ENCODE assay signal across 29 cellular contexts in the genomic region with DNA sequence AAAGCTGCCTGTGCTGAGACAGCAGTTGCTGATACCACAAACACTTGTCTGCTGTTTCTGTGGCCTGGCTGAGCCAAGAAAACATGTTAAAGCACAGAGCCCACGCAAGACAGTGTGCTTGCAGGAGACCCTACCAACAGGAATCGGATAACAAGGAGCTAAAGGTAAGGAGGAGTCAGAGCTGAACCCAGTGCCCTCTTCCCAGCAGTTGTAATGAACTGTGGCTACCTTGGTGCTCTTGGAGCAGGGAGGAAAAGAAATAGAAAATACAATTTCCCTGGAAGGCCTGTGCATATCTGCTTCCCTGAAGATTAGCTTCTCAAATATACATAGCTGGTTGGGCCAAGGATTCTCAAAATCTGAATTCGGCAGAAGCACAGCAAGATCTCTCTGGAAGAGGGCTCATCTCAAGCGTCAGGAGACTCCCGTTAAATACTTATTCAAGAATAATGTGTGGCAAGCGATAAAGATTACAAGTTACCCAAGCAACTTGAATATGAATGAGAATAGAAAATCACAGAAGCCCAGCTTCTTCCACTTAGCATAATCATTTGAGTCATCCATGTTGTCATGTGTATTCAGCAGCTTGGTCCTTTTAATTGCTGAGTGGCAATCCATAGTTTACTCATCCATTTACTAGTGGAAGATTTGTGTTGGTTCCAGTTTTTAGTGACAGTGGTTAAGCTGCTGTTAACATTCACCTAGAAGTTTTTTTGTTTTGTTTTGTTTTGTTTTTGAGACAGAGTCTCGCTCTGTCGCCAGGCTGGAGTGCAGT.
DNase-seq lines count a peak whose midpoint lies in the region; TF ChIP-seq lines count a peak whose summit lies in the region.
"Had no signal": no experiment of that assay in that cellular context is flagged by ENCODE, and none has a peak within 500 bp of the region (broad histone marks: within the 10 kb centered on the region; RNA-seq: fewer than 3 reads in every experiment).

No MANE protein-coding gene starts in this region.

- H3K36me3 Mint-ChIP-seq in mesothelial cell of epicardium = peaks cover 7% of the 10 kb centered on the region

- TF ChIP-seq POLR2A in adrenal gland (IDR thresholded peaks at IDR 0.05) = no peak

- peak overlapping the region; percentile 27 for H3K27ac Mint-ChIP-seq in mesothelial cell of epicardium
- H3K27ac Mint-ChIP-seq: activated naive CD4-positive, alpha-beta T cell treated with anti-CD3 and anti-CD28 coated beads, Interleukin-2, amount 50 U/mL, for 24 hours; memory B cell; naive thymus-derived CD4-positive, alpha-beta T cell; stimulated activated memory B cell treated with anti-CD40 and anti-IgM and Interleukin-4, amounts not matched to agents 10 μg/mL and 1 μg/mL and 100 μg/mL, for 72 hours; T-cell had no signal

- peaks cover 3% of the 10 kb centered on the region for H3K9me3 Mint-ChIP-seq in mesothelial cell of epicardium
- H3K9me3 Mint-ChIP-seq: activated naive CD4-positive, alpha-beta T cell treated with anti-CD3 and anti-CD28 coated beads, Interleukin-2, amount 50 U/mL, for 24 hours; activated T-cell treated with anti-CD3 and anti-CD28 coated beads, Interleukin-2, amount 50 U/mL, for 4 hours; central memory CD8-positive, alpha-beta T cell; memory B cell; naive thymus-derived CD4-positive, alpha-beta T cell; stimulated activated memory B cell treated with anti-CD40 and anti-IgM and Interleukin-4, amounts not matched to agents 10 μg/mL and 1 μg/mL and 100 μg/mL, for 72 hours; T-cell had no signal

- 83 to 93% (median 92%) methylated on average over 8 of the region's 8 CpGs for WGBS in adrenal gland, 4 donors

- no peak overlapping the region for H3K27ac ChIP-seq in adrenal gland
- H3K27ac ChIP-seq: epithelial cell of prostate, suprapubic skin had no signal

- in situ Hi-C loops in HAP-1 (cut with MboI; ENCODE audit: low sequenced_read_pairs) = no loop called here

- no peaks in the 10 kb centered on the region for H3K27me3 ChIP-seq in HAP-1 (ENCODE audit: low read depth)
- no peaks in the 10 kb centered on the region for H3K27me3 ChIP-seq in adrenal gland
- H3K27me3 ChIP-seq: suprapubic skin had no signal

- H3K27me3 Mint-ChIP-seq in mesothelial cell of epicardium (ENCODE audit: low read depth) = no peaks in the 10 kb centered on the region
- H3K27me3 Mint-ChIP-seq: activated naive CD4-positive, alpha-beta T cell treated with anti-CD3 and anti-CD28 coated beads, Interleukin-2, amount 50 U/mL, for 24 hours; central memory CD8-positive, alpha-beta T cell; memory B cell; naive thymus-derived CD4-positive, alpha-beta T cell; stimulated activated memory B cell treated with anti-CD40 and anti-IgM and Interleukin-4, amounts not matched to agents 10 μg/mL and 1 μg/mL and 100 μg/mL, for 72 hours; T-cell had no signal

- H3K4me3 ChIP-seq in HAP-1 = no peak overlapping the region
- H3K4me3 ChIP-seq in adrenal gland = no peak overlapping the region
- H3K4me3 ChIP-seq: suprapubic skin had no signal

- peaks cover 4% of the 10 kb centered on the region for H3K4me1 Mint-ChIP-seq in mesothelial cell of epicardium
- H3K4me1 Mint-ChIP-seq: activated naive CD4-positive, alpha-beta T cell treated with anti-CD3 and anti-CD28 coated beads, Interleukin-2, amount 50 U/mL, for 24 hours; central memory CD8-positive, alpha-beta T cell; T-cell had no signal

- DNase-seq in DMS79 (lab: John Stamatoyannopoulos, UW) = peak; percentile 67
- DNase-seq in HAP-1 (ENCODE audit: low spot score in 2 of 2) = peak; percentile 15 to 91
- DNase-seq in astrocyte of the hippocampus (ENCODE audit: low read depth, low spot score) = peak; percentile 2
- no peak for DNase-seq in mesothelial cell of epicardium (ENCODE audit: low spot score in 2 of 2, unreplicated experiment in 2 of 2)
- no peak for DNase-seq in activated CD4-positive, alpha-beta T cell treated with anti-CD3 and anti-CD28 coated beads, Interleukin-2, amount 50 U/mL, for 1 hour
- DNase-seq in NCI-H774 (lab: John Stamatoyannopoulos, UW) = no peak
- no peak for DNase-seq in adrenal gland
- DNase-seq: activated CD4-positive, CD25-positive, alpha-beta regulatory T cell treated with anti-CD3 and anti-CD28 coated beads, Interleukin-2, amount 50 U/mL, for 72 hours; activated CD8-positive, alpha-beta memory T cell treated with anti-CD3 and anti-CD28 coated beads for 24 hours; activated T-cell treated with anti-CD3 and anti-CD28 coated beads, Interleukin-2, amount 50 U/mL, for 4 hours; anterior cingulate cortex; C1 segment of cervical spinal cord; Caco-2; DND-41; H7; naive thymus-derived CD4-positive, alpha-beta T cell; NCI-H1092 treated with DMSO at 0.1 percent for 48 hours; NCI-H187 treated with DMSO at 0.1 percent for 48 hours; NCI-H226; NCI-H82; retina; SHP77 treated with DMSO at 0.1 percent for 48 hours; T-cell had no signal

- intact Hi-C loops in adrenal gland (cut with DNase I) = no loop called here

- 0 out of 2 replicates have a peak, but pooled peaks cover 3% of the 10 kb centered on the region for H3K36me3 ChIP-seq in HAP-1 (replicated peaks)
- no peaks in the 10 kb centered on the region for H3K36me3 ChIP-seq in adrenal gland (replicated peaks in 1 of 2)
- H3K36me3 ChIP-seq: suprapubic skin had no signal

- peaks cover 23% of the 10 kb centered on the region for H3K4me1 ChIP-seq in HAP-1
- no peaks in the 10 kb centered on the region for H3K4me1 ChIP-seq in adrenal gland (replicated peaks in 1 of 2)
- H3K4me1 ChIP-seq: Caco-2 had no signal

- no peaks in the 10 kb centered on the region for H3K9me3 ChIP-seq in HAP-1
- no peaks in the 10 kb centered on the region for H3K9me3 ChIP-seq in adrenal gland (replicated peaks in 1 of 3)
- H3K9me3 ChIP-seq: Caco-2, suprapubic skin had no signal

- TF ChIP-seq CTCF in mesothelial cell of epicardium (IDR thresholded peaks at IDR 0.05; ENCODE audit: unreplicated experiment) (no peak), adrenal gland (IDR thresholded peaks at IDR 0.05) (no peak)

- no peak overlapping the region for H3K4me3 Mint-ChIP-seq in mesothelial cell of epicardium
- H3K4me3 Mint-ChIP-seq: activated naive CD4-positive, alpha-beta T cell treated with anti-CD3 and anti-CD28 coated beads, Interleukin-2, amount 50 U/mL, for 24 hours; activated T-cell treated with anti-CD3 and anti-CD28 coated beads, Interleukin-2, amount 50 U/mL, for 4 hours; central memory CD8-positive, alpha-beta T cell; memory B cell; naive thymus-derived CD4-positive, alpha-beta T cell; stimulated activated memory B cell treated with anti-CD40 and anti-IgM and Interleukin-4, amounts not matched to agents 10 μg/mL and 1 μg/mL and 100 μg/mL, for 72 hours; T-cell had no signal

Comparison
In these comparisons a context has a peak if more than half of its experiments do, and no peak if none do; other contexts are left out.
1. DNase-seq: peak in DMS79 (single experiment), HAP-1 (2 of 2) and astrocyte of the hippocampus (single experiment); none in mesothelial cell of epicardium (0 of 2), activated CD4-positive, alpha-beta T cell treated with anti-CD3 and anti-CD28 coated beads, Interleukin-2, amount 50 U/mL, for 1 hour (single experiment), NCI-H774 (single experiment) and adrenal gland (0 of 7).